Comparison of ENCODE assay signal across 1 cellular context in genomic region chr2:8573942-8574195, GRCh38.
TF ChIP-seq lines count a peak whose summit lies in the region.

No MANE protein-coding gene starts in this region.

TF ChIP-seq in H1, 55 proteins besides CTCF, POLR2A, EP300 and RAD21 (continued from another document):
- TF ChIP-seq RNF2 (IDR thresholded peaks at IDR 0.05; ENCODE audit: borderline replicate concordance, low read depth, low read length, missing control alignments, poor library complexity, severe bottlenecking): no peak
